ENCODE assay signal across 25 cellular contexts in genomic region chr12:80222261-80222660, GRCh38.
DNase-seq lines count a peak whose midpoint lies in the region; ATAC-seq and TF ChIP-seq lines count a peak whose summit lies in the region.
"Had no signal": no experiment of that assay in that cellular context is flagged by ENCODE, and none has a peak within 500 bp of the region (broad histone marks: within the 10 kb centered on the region; RNA-seq: fewer than 3 reads in every experiment).

No MANE protein-coding gene starts in this region.

- peak; percentile 69 for ATAC-seq in GM18870 (IDR thresholded peaks at IDR 0.05; ENCODE audit: unreplicated experiment)
- peak; percentile 66 for ATAC-seq in HG02870 (IDR thresholded peaks at IDR 0.05; ENCODE audit: unreplicated experiment)
- no peak for ATAC-seq in T-cell (replicated peaks in 1 of 4)
- ATAC-seq: body of pancreas; K562; natural killer cell treated with Interleukin-12 subunit alpha and Interleukin-12 subunit beta and Interleukin-15 and Interleukin-18, amount 100 ng/mL, for 72 hours; psoas muscle had no signal

- no peak overlapping the region for H3K27ac Mint-ChIP-seq in T-cell
- H3K27ac Mint-ChIP-seq: B cell; HFFc6; natural killer cell treated with Interleukin-12 subunit alpha and Interleukin-12 subunit beta and Interleukin-15 and Interleukin-18, amount 100 ng/mL, for 72 hours had no signal

- H3K4me1 Mint-ChIP-seq in T-cell = no peaks in the 10 kb centered on the region
- H3K4me1 Mint-ChIP-seq: B cell had no signal

- peaks cover 3 to 4% of the 10 kb centered on the region in 2 donors for H3K27me3 Mint-ChIP-seq in T-cell
- H3K27me3 Mint-ChIP-seq: B cell had no signal

- no peak overlapping the region for H3K4me3 ChIP-seq in foreskin fibroblast (ENCODE audit: low read depth in 1 of 2, low read length in 2 of 2)
- H3K4me3 ChIP-seq: body of pancreas, esophagus squamous epithelium, K562, Peyer's patch, psoas muscle, SK-N-MC, testis had no signal

- H3K4me3 Mint-ChIP-seq in T-cell = no peak overlapping the region
- H3K4me3 Mint-ChIP-seq: B cell; HFFc6; natural killer cell treated with Interleukin-12 subunit alpha and Interleukin-12 subunit beta and Interleukin-15 and Interleukin-18, amount 100 ng/mL, for 72 hours had no signal

- TF ChIP-seq CTCF in foreskin fibroblast (IDR thresholded peaks at IDR 0.05; ENCODE audit: low read depth, low read length) = no peak

- CTCF ChIA-PET in T-cell (lab: Charles Lee) = no interaction called here

- DNase-seq in lung microvascular endothelial cell (ENCODE audit: low read depth in 2 of 2) (peak; percentile 76 to 89), NCI-H1092 treated with DMSO at 0.1 percent for 48 hours (lab: John Stamatoyannopoulos, UW) (no peak), foreskin fibroblast (no peak), T-cell (no peak)
- DNase-seq: activated naive CD4-positive, alpha-beta T cell treated with anti-CD3 and anti-CD28 coated beads, Interleukin-2, amount 50 U/mL, for 16 hours; activated T-cell treated with anti-CD3 and anti-CD28 coated beads, Interleukin-2, amount 50 U/mL, for 1 hour; body of pancreas; DMS 273 treated with DMSO at 0.1 percent for 48 hours; esophagus squamous epithelium; HFFc6; kidney; mesenchymal stem cell; NCI-H1048; NCI-H2107; NCI-H69; Peyer's patch; psoas muscle; testis had no signal

- no peaks in the 10 kb centered on the region for H3K9me3 Mint-ChIP-seq in T-cell
- H3K9me3 Mint-ChIP-seq: HFFc6; natural killer cell treated with Interleukin-12 subunit alpha and Interleukin-12 subunit beta and Interleukin-15 and Interleukin-18, amount 100 ng/mL, for 72 hours had no signal

- H3K36me3 Mint-ChIP-seq in T-cell = no peaks in the 10 kb centered on the region

- POLR2A ChIA-PET in T-cell (lab: Charles Lee) = no interaction called here

TF ChIP-seq in PFSK-1, 5 proteins besides CTCF, POLR2A, EP300 and RAD21:
- no peak for TF ChIP-seq POLR2AphosphoS5 (IDR thresholded peaks at IDR 0.05; ENCODE audit: low read depth, low read length)
- TF ChIP-seq TAF1 (IDR thresholded peaks at IDR 0.05; ENCODE audit: borderline replicate concordance, insufficient read depth, low read length) = 0 out of 2 replicates have a peak, but pooled peaks have one; percentile 5
TF ChIP-seq in PFSK-1: peak in this region for 1.

Comparison
In these comparisons a context has a peak if more than half of its experiments do, and no peak if none do; other contexts are left out.
1. ATAC-seq: peak in GM18870 (single experiment) and HG02870 (single experiment); none in T-cell (0 of 4).
2. DNase-seq: peak in lung microvascular endothelial cell (2 of 2); none in NCI-H1092 treated with DMSO at 0.1 percent for 48 hours (single experiment), foreskin fibroblast (0 of 2) and T-cell (0 of 34).